31 cellular contexts compared by ENCODE assay signal in genomic region chr1:54679055-54679643, GRCh38. TPM values are rescaled to one million over a fixed set of nuclear protein-coding genes. Genes with fewer than 3 reads are reported as not detected.
DNase-seq lines count a peak whose midpoint lies in the region; ATAC-seq, FAIRE-seq and TF ChIP-seq lines count a peak whose summit lies in the region.
"Had no signal": no experiment of that assay in that cellular context is flagged by ENCODE, and none has a peak within 500 bp of the region (broad histone marks: within the 10 kb centered on the region; RNA-seq: fewer than 3 reads in every experiment).

No MANE protein-coding gene starts in this region.

- H3K27ac Mint-ChIP-seq in WTC11 (peak overlapping the region; percentile 18; the same call in 1 of the 2 replicates), natural killer cell (no peak overlapping the region)
- H3K27ac Mint-ChIP-seq in stimulated activated memory B cell treated with anti-CD40 and anti-IgM and Interleukin-4, amounts not matched to agents 10 μg/mL and 1 μg/mL and 100 μg/mL, for 72 hours, result no peak overlapping the region
- H3K27ac Mint-ChIP-seq: CD4-positive, CD25-positive, alpha-beta regulatory T cell had no signal

- TF ChIP-seq EP300 in HepG2 (IDR thresholded peaks at IDR 0.05; ENCODE audit: low read depth in 2 of 2, low read length in 2 of 2) (no peak), HepG2 (CRISPR knock-in tag; IDR thresholded peaks at IDR 0.05; ENCODE audit: borderline replicate concordance) (no peak)

- no peak for FAIRE-seq in HepG2 (lab: Jason Lieb, UNC)
- FAIRE-seq: A204.1, GM18507 had no signal

- H3K9me3 ChIP-seq in HepG2 (ENCODE audit: low read length), result no peaks in the 10 kb centered on the region
- H3K9me3 ChIP-seq: SJCRH30 had no signal

- in situ Hi-C loops in HepG2 (cut with HindIII; ENCODE audit: extremely low pct_ligation_motif_present, low pct_unique_long_range_greater_than_20kb), result no loop called here

- H3K4me3 Mint-ChIP-seq in WTC11 (no peak overlapping the region), natural killer cell (no peak overlapping the region)
- no peak overlapping the region for H3K4me3 Mint-ChIP-seq in stimulated activated memory B cell treated with anti-CD40 and anti-IgM and Interleukin-4, amounts not matched to agents 10 μg/mL and 1 μg/mL and 100 μg/mL, for 72 hours
- H3K4me3 Mint-ChIP-seq: CD4-positive, CD25-positive, alpha-beta regulatory T cell had no signal

- TF ChIP-seq RAD21 in HepG2 (CRISPR knock-in tag; IDR thresholded peaks at IDR 0.05), result no peak

- H3K27me3 ChIP-seq in H7 (ENCODE audit: control insufficient read depth, insufficient read depth, low read length) (no peaks in the 10 kb centered on the region), HepG2 (ENCODE audit: control insufficient read depth in 1 of 2, insufficient read depth in 2 of 2, low read length in 2 of 2) (peaks cover 0 to 16% of the 10 kb centered on the region in 2 experiments; a peak in 1 of 5 replicates)
- H3K27me3 ChIP-seq: BLaER1 had no signal

- H3K36me3 Mint-ChIP-seq in WTC11 (no peaks in the 10 kb centered on the region), natural killer cell (no peaks in the 10 kb centered on the region)
- no peaks in the 10 kb centered on the region for H3K36me3 Mint-ChIP-seq in stimulated activated memory B cell treated with anti-CD40 and anti-IgM and Interleukin-4, amounts not matched to agents 10 μg/mL and 1 μg/mL and 100 μg/mL, for 72 hours
- H3K36me3 Mint-ChIP-seq: CD4-positive, CD25-positive, alpha-beta regulatory T cell had no signal

- H3K36me3 ChIP-seq in H7 (replicated peaks; ENCODE audit: control insufficient read depth, insufficient read depth, low read length) (no peaks in the 10 kb centered on the region), HepG2 (replicated peaks in 1 of 2; ENCODE audit: control insufficient read depth in 1 of 2, insufficient read depth in 2 of 2, low read length in 2 of 2) (no peaks in the 10 kb centered on the region)
- H3K36me3 ChIP-seq: BLaER1, SJCRH30 had no signal

- no peak overlapping the region for H3K27ac ChIP-seq in HepG2 (ENCODE audit: extremely low read length, insufficient read depth, low read length)
- H3K27ac ChIP-seq: BLaER1, GM23248, SJCRH30 had no signal

- CTCF ChIA-PET in WTC11 (lab: Charles Lee), result interaction anchor here (1.4 to 2.5 kb wide), 3 partner anchors 113 to 131 kb away, joined by 4 to 10 read pairs (median 8); partner anchors contain the start of genes ACOT11 and TTC22
- CTCF ChIA-PET in HepG2 (lab: Yijun Ruan, JAX; ENCODE audit: low intra/inter-chr PET ratio, low total read pairs), result no interaction called here

- H3K4me3 ChIP-seq in H7 (ENCODE audit: insufficient read depth, low read depth, low read length), result no peak overlapping the region
- H3K4me3 ChIP-seq in HepG2 (replicated peaks in 1 of 3; ENCODE audit: insufficient read depth in 1 of 3, low read depth in 2 of 3, low read length in 3 of 3), result peak overlapping the region in 1 of 3 experiments; percentile 25; a peak in 1 of 6 replicates
- H3K4me3 ChIP-seq: BLaER1, GM23248, SJCRH30 had no signal

- H4K20me1 ChIP-seq in HepG2 (ENCODE audit: insufficient read depth, low read length), result no peaks in the 10 kb centered on the region
- H4K20me1 ChIP-seq: BLaER1 had no signal

- peaks cover 16% of the 10 kb centered on the region for H3K4me1 ChIP-seq in HepG2 (ENCODE audit: insufficient read depth, low read length)
- H3K4me1 ChIP-seq: BLaER1, SJCRH30 had no signal

- intact Hi-C loops in HepG2 (cut with micrococcal nuclease; ENCODE audit: unreplicated experiment), result no loop called here
- intact Hi-C loops in natural killer cell (cut with micrococcal nuclease), result no loop called here

- H2AFZ ChIP-seq in HepG2 (ENCODE audit: low read length), result no peak overlapping the region
- H2AFZ ChIP-seq: GM23248 had no signal

- POLR2A ChIA-PET in WTC11 (lab: Charles Lee), result interaction anchor here (0.5 kb wide), 1 partner anchor 93 kb away, joined by 4 read pairs; no protein-coding TSS in a partner anchor
- POLR2A ChIA-PET in HepG2 (lab: Yijun Ruan, JAX), result no interaction called here

- peaks cover 10% of the 10 kb centered on the region for H3K4me1 Mint-ChIP-seq in WTC11
- no peaks in the 10 kb centered on the region for H3K4me1 Mint-ChIP-seq in stimulated activated memory B cell treated with anti-CD40 and anti-IgM and Interleukin-4, amounts not matched to agents 10 μg/mL and 1 μg/mL and 100 μg/mL, for 72 hours
- H3K4me1 Mint-ChIP-seq in natural killer cell, result no peaks in the 10 kb centered on the region
- H3K4me1 Mint-ChIP-seq: CD4-positive, CD25-positive, alpha-beta regulatory T cell had no signal

- DNase-seq in H7 (peak; percentile 39), WTC11 (ENCODE audit: low spot score) (no peak), HepG2 (ENCODE audit: low spot score) (peak; percentile 19), activated gamma-delta T cell (lab: John Stamatoyannopoulos, UW) (no peak), natural killer cell (no peak)
- DNase-seq in activated CD4-positive, alpha-beta T cell treated with anti-CD3 and anti-CD28 coated beads, Interleukin-2, amount 50 U/mL, for 48 hours, result no peak
- DNase-seq: CD4-positive, CD25-positive, alpha-beta regulatory T cell; DMS153; GM23248; Kasumi-1; NCI-H1105; NCI-H1436 treated with DMSO at 0.1 percent for 48 hours; NCI-H187 treated with DMSO at 0.1 percent for 48 hours; NCI-H446; NCI-H524 treated with DMSO at 0.1 percent for 48 hours; NCI-H774; PC-3; SJCRH30 had no signal

- TF ChIP-seq CTCF in WTC11 (IDR thresholded peaks at IDR 0.05), result no peak
- no peak for TF ChIP-seq CTCF in HepG2 (CRISPR knock-in tag; IDR thresholded peaks at IDR 0.05)
- no peak for TF ChIP-seq CTCF in natural killer cell (IDR thresholded peaks at IDR 0.05)

- no peaks in the 10 kb centered on the region for H3K9me3 Mint-ChIP-seq in WTC11
- no peaks in the 10 kb centered on the region for H3K9me3 Mint-ChIP-seq in stimulated activated memory B cell treated with anti-CD40 and anti-IgM and Interleukin-4, amounts not matched to agents 10 μg/mL and 1 μg/mL and 100 μg/mL, for 72 hours
- H3K9me3 Mint-ChIP-seq in natural killer cell, result no peaks in the 10 kb centered on the region
- H3K9me3 Mint-ChIP-seq: CD4-positive, CD25-positive, alpha-beta regulatory T cell had no signal

- H3K79me2 ChIP-seq in HepG2 (ENCODE audit: insufficient read depth, low read length), result no peaks in the 10 kb centered on the region

- H3K9ac ChIP-seq in HepG2 (ENCODE audit: insufficient read depth, low read depth, low read length), result no peak overlapping the region
- H3K9ac ChIP-seq: BLaER1, GM23248 had no signal

- peaks cover 3% of the 10 kb centered on the region; the same call in 1 of the 2 replicates for H3K27me3 Mint-ChIP-seq in WTC11 (ENCODE audit: low read depth)
- no peaks in the 10 kb centered on the region for H3K27me3 Mint-ChIP-seq in stimulated activated memory B cell treated with anti-CD40 and anti-IgM and Interleukin-4, amounts not matched to agents 10 μg/mL and 1 μg/mL and 100 μg/mL, for 72 hours
- no peaks in the 10 kb centered on the region for H3K27me3 Mint-ChIP-seq in natural killer cell (ENCODE audit: low read depth in 2 of 2)

- BruUV-seq in HepG2 (replicated peaks; lab: Mats Ljungman, UMichigan), result no TSS peak

- TF ChIP-seq POLR2A in HepG2 (IDR thresholded peaks at IDR 0.05; ENCODE audit: insufficient read depth in 1 of 2, low read depth in 2 of 2, low read length in 2 of 2), result no peak

- WGBS in HepG2 (ENCODE audit: low lambda C conversion rate), result 0% methylated on average over 6 of the region's 10 CpGs

- ATAC-seq in WTC11, result no peak; the same call in 1 of the 2 replicates
- ATAC-seq in HepG2, result peak; percentile 82
- ATAC-seq in stimulated activated memory B cell treated with anti-CD40 and anti-IgM and Interleukin-4, amounts not matched to agents 10 μg/mL and 1 μg/mL and 100 μg/mL, for 72 hours, result peak; percentile 17
- ATAC-seq in natural killer cell, result no peak
- ATAC-seq: HCT116, PC-3, Right ventricle myocardium inferior, SK-N-SH treated with all-trans-retinoic acid at 6 μM for 48 hours had no signal

- peak overlapping the region; percentile 30 for H3K4me2 ChIP-seq in HepG2 (ENCODE audit: low read depth, low read length)
- H3K4me2 ChIP-seq: BLaER1 had no signal

RNA-seq across cellular contexts. Expression of gene TTC4, which starts 36.5 kb away (rescaled TPM):
- 35.8 and 37.3 TPM in 2 replicates for total RNA-seq in H7 (2014; rRNA removed; shearing (Covaris generic))
- total RNA-seq in WTC11 (2021) (18.8 to 21.6 TPM (median 21.4 TPM) in 3 replicates), HepG2 (2016; rRNA removed; fragmentation: Illumina TruSeq; extraction: Trizol) (24.7 and 36.9 TPM in 2 replicates), natural killer cell (10 to 100 TPM in 1 of 3 donors, 1 to 10 TPM in 2; 7.8 to 13.6 (median 10.0) TPM)
- 3.6 and 5.7 TPM in 2 replicates for total RNA-seq in HepG2 (2016; cell fraction: cytosol; rRNA removed; fragmentation: Illumina TruSeq; extraction: Trizol; ENCODE audit: low read depth)
- 24.3 and 36.7 TPM in 2 replicates for total RNA-seq in HepG2 (2016; cell fraction: insoluble cytoplasmic fraction; rRNA removed; fragmentation: Illumina TruSeq; extraction: Trizol)
- total RNA-seq in HepG2 (2016; cell fraction: membrane; rRNA removed; fragmentation: Illumina TruSeq; extraction: Trizol), result 9.1 and 11.1 TPM in 2 replicates
- total RNA-seq in HepG2 (2016; cell fraction: nucleus; rRNA removed; fragmentation: Illumina TruSeq; extraction: Trizol), result 17.4 and 20.0 TPM in 2 replicates
- 12.4 and 13.1 TPM in 2 replicates for polyA plus RNA-seq in HepG2 (2011; rRNA removed)
- 11.2 and 13.2 TPM in 2 replicates for polyA plus RNA-seq in HepG2 (2011; cell fraction: cytosol; rRNA removed)
- polyA plus RNA-seq in HepG2 (2011; cell fraction: nucleus; rRNA removed), result 6.3 and 7.8 TPM in 2 replicates
- 12.6 and 17.5 TPM in 2 replicates for polyA plus RNA-seq in HepG2 (2012)
- 2.7 and 3.0 TPM in 2 replicates for polyA plus RNA-seq in HepG2 (2016; cell fraction: cytosol; fragmentation: Illumina TruSeq; extraction: Trizol; ENCODE audit: low read depth)
- polyA plus RNA-seq in HepG2 (2016; cell fraction: insoluble cytoplasmic fraction; fragmentation: Illumina TruSeq; extraction: Trizol; ENCODE audit: low read depth), result 34.9 and 38.2 TPM in 2 replicates
- 5.7 and 5.8 TPM in 2 replicates for polyA plus RNA-seq in HepG2 (2016; cell fraction: membrane; fragmentation: Illumina TruSeq; extraction: Trizol; ENCODE audit: low read depth)
- polyA plus RNA-seq in HepG2 (2016; cell fraction: nucleus; fragmentation: Illumina TruSeq; extraction: Trizol; ENCODE audit: insufficient read depth, low read depth), result 19.1 and 22.5 TPM in 2 replicates
- 19.1 and 32.6 TPM in 2 replicates for polyA minus RNA-seq in HepG2 (2011; rRNA and poly(A)+ RNA removed; ENCODE audit: low replicate concordance)
- polyA minus RNA-seq in HepG2 (2011; cell fraction: cytosol; rRNA and poly(A)+ RNA removed), result 6.5 and 7.4 TPM in 2 replicates
- 17.8 and 20.0 TPM in 2 replicates for polyA minus RNA-seq in HepG2 (2011; cell fraction: nucleus; rRNA and poly(A)+ RNA removed)

RNA-seq across cellular contexts. Expression of gene MROH7, which starts 37.6 kb away (rescaled TPM):
- total RNA-seq in H7 (2014; rRNA removed; shearing (Covaris generic)), result 0.03 and 0.18 TPM in 2 replicates
- total RNA-seq in WTC11 (2021), result 0.13 to 0.44 TPM (median 0.41 TPM) in 3 replicates
- 0.09 TPM in 1 of 2 replicates, not detected in the other for total RNA-seq in HepG2 (2016; rRNA removed; fragmentation: Illumina TruSeq; extraction: Trizol)
- total RNA-seq in HepG2 (2016; cell fraction: cytosol; rRNA removed; fragmentation: Illumina TruSeq; extraction: Trizol; ENCODE audit: low read depth), result not detected in 2 replicates
- total RNA-seq in HepG2 (2016; cell fraction: insoluble cytoplasmic fraction; rRNA removed; fragmentation: Illumina TruSeq; extraction: Trizol), result not detected in 2 replicates
- total RNA-seq in HepG2 (2016; cell fraction: membrane; rRNA removed; fragmentation: Illumina TruSeq; extraction: Trizol), result not detected in 2 replicates
- not detected in 2 replicates for total RNA-seq in HepG2 (2016; cell fraction: nucleus; rRNA removed; fragmentation: Illumina TruSeq; extraction: Trizol)
- polyA plus RNA-seq in HepG2 (2011; rRNA removed), result 0.08 and 0.09 TPM in 2 replicates
- not detected in 2 replicates for polyA plus RNA-seq in HepG2 (2011; cell fraction: cytosol; rRNA removed)
- polyA plus RNA-seq in HepG2 (2011; cell fraction: nucleus; rRNA removed), result 0.27 and 0.29 TPM in 2 replicates
- polyA plus RNA-seq in HepG2 (2012), result 0.05 and 0.12 TPM in 2 replicates
- polyA plus RNA-seq in HepG2 (2016; cell fraction: cytosol; fragmentation: Illumina TruSeq; extraction: Trizol; ENCODE audit: low read depth), result not detected in 2 replicates
- not detected in 2 replicates for polyA plus RNA-seq in HepG2 (2016; cell fraction: insoluble cytoplasmic fraction; fragmentation: Illumina TruSeq; extraction: Trizol; ENCODE audit: low read depth)
- polyA plus RNA-seq in HepG2 (2016; cell fraction: membrane; fragmentation: Illumina TruSeq; extraction: Trizol; ENCODE audit: low read depth), result not detected in 2 replicates
- not detected in 2 replicates for polyA plus RNA-seq in HepG2 (2016; cell fraction: nucleus; fragmentation: Illumina TruSeq; extraction: Trizol; ENCODE audit: insufficient read depth, low read depth)
- 0.16 and 1.7 TPM in 2 replicates for polyA minus RNA-seq in HepG2 (2011; rRNA and poly(A)+ RNA removed; ENCODE audit: low replicate concordance)
- polyA minus RNA-seq in HepG2 (2011; cell fraction: cytosol; rRNA and poly(A)+ RNA removed), result not detected in 2 replicates
- 0.37 TPM in 1 of 2 replicates, not detected in the other for polyA minus RNA-seq in HepG2 (2011; cell fraction: nucleus; rRNA and poly(A)+ RNA removed)
- total RNA-seq in natural killer cell, result under 1 TPM; 0.16 to 0.88 (median 0.33) TPM
- total RNA-seq: CD4-positive, CD25-positive, alpha-beta regulatory T cell; Daoy; G401; M059J; PC-3; RPMI7951; SJCRH30 had no signal
- polyA plus RNA-seq: AG04450; CD4-positive, CD25-positive, alpha-beta regulatory T cell had no signal

RNA-seq across cellular contexts. Expression of gene FAM151A, which starts 55.8 kb away (rescaled TPM):
- not detected in 2 replicates for total RNA-seq in H7 (2014; rRNA removed; shearing (Covaris generic))
- total RNA-seq in WTC11 (2021) (0.11 TPM in 1 of 3 replicates, not detected in the others), HepG2 (2016; rRNA removed; fragmentation: Illumina TruSeq; extraction: Trizol) (1.5 and 3.6 TPM in 2 replicates), natural killer cell (not detected)
- total RNA-seq in HepG2 (2016; cell fraction: cytosol; rRNA removed; fragmentation: Illumina TruSeq; extraction: Trizol; ENCODE audit: low read depth), result 0.40 and 0.79 TPM in 2 replicates
- 1.3 and 4.4 TPM in 2 replicates for total RNA-seq in HepG2 (2016; cell fraction: insoluble cytoplasmic fraction; rRNA removed; fragmentation: Illumina TruSeq; extraction: Trizol)
- 0.77 and 1.3 TPM in 2 replicates for total RNA-seq in HepG2 (2016; cell fraction: membrane; rRNA removed; fragmentation: Illumina TruSeq; extraction: Trizol)
- total RNA-seq in HepG2 (2016; cell fraction: nucleus; rRNA removed; fragmentation: Illumina TruSeq; extraction: Trizol), result 2.6 and 3.0 TPM in 2 replicates
- 0.25 and 0.29 TPM in 2 replicates for polyA plus RNA-seq in HepG2 (2011; rRNA removed)
- polyA plus RNA-seq in HepG2 (2011; cell fraction: cytosol; rRNA removed), result 0.09 and 0.28 TPM in 2 replicates
- 0.21 and 0.26 TPM in 2 replicates for polyA plus RNA-seq in HepG2 (2011; cell fraction: nucleus; rRNA removed)
- polyA plus RNA-seq in HepG2 (2012), result 0.08 and 0.19 TPM in 2 replicates
- polyA plus RNA-seq in HepG2 (2016; cell fraction: cytosol; fragmentation: Illumina TruSeq; extraction: Trizol; ENCODE audit: low read depth), result 0.55 and 0.68 TPM in 2 replicates
- 0.85 and 1.2 TPM in 2 replicates for polyA plus RNA-seq in HepG2 (2016; cell fraction: insoluble cytoplasmic fraction; fragmentation: Illumina TruSeq; extraction: Trizol; ENCODE audit: low read depth)
- 0.62 and 0.73 TPM in 2 replicates for polyA plus RNA-seq in HepG2 (2016; cell fraction: membrane; fragmentation: Illumina TruSeq; extraction: Trizol; ENCODE audit: low read depth)
- 3.3 and 3.5 TPM in 2 replicates for polyA plus RNA-seq in HepG2 (2016; cell fraction: nucleus; fragmentation: Illumina TruSeq; extraction: Trizol; ENCODE audit: insufficient read depth, low read depth)
- 0.38 TPM in 1 of 2 replicates, not detected in the other for polyA minus RNA-seq in HepG2 (2011; rRNA and poly(A)+ RNA removed; ENCODE audit: low replicate concordance)
- polyA minus RNA-seq in HepG2 (2011; cell fraction: cytosol; rRNA and poly(A)+ RNA removed), result not detected in 2 replicates
- not detected in 2 replicates for polyA minus RNA-seq in HepG2 (2011; cell fraction: nucleus; rRNA and poly(A)+ RNA removed)
- total RNA-seq: CD4-positive, CD25-positive, alpha-beta regulatory T cell; Daoy; GM23248; HT-29; M059J; PC-3; RPMI7951; SJCRH30 had no signal
- polyA plus RNA-seq: AG04450; CD4-positive, CD25-positive, alpha-beta regulatory T cell had no signal

Comparison
In these comparisons a context has a peak if more than half of its experiments do, and no peak if none do; other contexts are left out.
1. DNase-seq: peak in H7 (single experiment) and HepG2 (single experiment); none in WTC11 (single experiment), activated gamma-delta T cell (single experiment), natural killer cell (single experiment) and activated CD4-positive, alpha-beta T cell treated with anti-CD3 and anti-CD28 coated beads, Interleukin-2, amount 50 U/mL, for 48 hours (0 of 2).
2. ATAC-seq: peak in HepG2 (single experiment) and stimulated activated memory B cell treated with anti-CD40 and anti-IgM and Interleukin-4, amounts not matched to agents 10 μg/mL and 1 μg/mL and 100 μg/mL, for 72 hours (single experiment); none in WTC11 (single experiment) and natural killer cell (0 of 3).